26 cellular contexts compared by ENCODE assay signal in the genomic region with DNA sequence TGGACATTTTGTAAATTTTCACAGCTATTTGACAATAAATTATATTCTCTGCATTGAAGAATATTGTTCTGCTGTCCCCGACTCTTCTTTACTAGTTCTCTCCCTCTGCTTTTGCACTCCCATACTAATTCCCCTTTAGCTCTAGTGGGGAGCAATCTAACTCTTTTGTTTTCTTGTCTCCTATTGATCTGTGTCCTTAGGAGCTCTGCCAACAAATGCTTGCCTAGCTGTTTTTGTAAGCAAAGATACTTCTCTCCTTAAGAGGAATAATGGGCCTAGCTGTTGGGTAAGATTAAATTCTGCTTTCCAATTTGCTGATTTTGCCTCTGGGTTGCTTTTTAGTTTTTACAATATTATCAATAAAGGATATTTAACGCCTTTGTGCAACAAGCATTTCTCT. TPM values are rescaled to one million over a fixed set of nuclear protein-coding genes. Genes with fewer than 3 reads are reported as not detected.
"Had no signal": no experiment of that assay in that cellular context is flagged by ENCODE, and none has a peak within 500 bp of the region (broad histone marks: within the 10 kb centered on the region; RNA-seq: fewer than 3 reads in every experiment).

No MANE protein-coding gene starts in this region.

- H3K27ac ChIP-seq: coronary artery, epithelial cell of prostate, esophagus squamous epithelium, gastrocnemius medialis, heart right ventricle, left lung, lower lobe of right lung had no signal

- H3K36me3 ChIP-seq: esophagus squamous epithelium, gastrocnemius medialis, heart right ventricle, left lung, lower lobe of right lung had no signal

- ATAC-seq: effector memory CD8-positive, alpha-beta T cell; esophagus mucosa; gastrocnemius medialis; heart right ventricle; left colon; left lung; lower lobe of right lung had no signal

- H3K4me3 ChIP-seq: coronary artery, esophagus squamous epithelium, gastrocnemius medialis, heart right ventricle, left lung, lower lobe of right lung had no signal

- H3K4me1 ChIP-seq: esophagus squamous epithelium, gastrocnemius medialis, left lung, lower lobe of right lung had no signal

- H3K27me3 ChIP-seq: esophagus squamous epithelium, gastrocnemius medialis, heart right ventricle, left lung had no signal

- DNase-seq: dermis blood vessel endothelial cell; effector CD8-positive, alpha-beta T cell; effector memory CD8-positive, alpha-beta T cell; endodermal cell; erythroblast; esophagus squamous epithelium; foreskin fibroblast; foreskin melanocyte; gastrocnemius medialis; glutamatergic neuron; head of caudate nucleus; heart right ventricle; hippocampal formation; immature natural killer cell; islet precursor cell; kidney; kidney glomerular epithelial cell; left colon; left lung; lower lobe of right lung; mesendoderm; midbrain had no signal

RNA-seq across cellular contexts. Expression of gene ADAMTSL3, which starts 17.7 kb away (rescaled TPM):
- total RNA-seq: mononuclear cell had no signal
